Comparison of ENCODE assay signal across 39 cellular contexts in genomic region chr20:33034115-33034514, GRCh38. TPM values are rescaled to one million over a fixed set of nuclear protein-coding genes. Genes with fewer than 3 reads are reported as not detected.
"Had no signal": no experiment of that assay in that cellular context is flagged by ENCODE, and none has a peak within 500 bp of the region (broad histone marks: within the 10 kb centered on the region; RNA-seq: fewer than 3 reads in every experiment).

No MANE protein-coding gene starts in this region.

- DNase-seq: Karpas-422, Kasumi-1, MG63, MM.1S, MV-4-11, NCI-H1048, NCI-H1092, NCI-H1092 treated with DMSO at 0.1 percent for 48 hours, NCI-H1105, NCI-H1417, NCI-H1417 treated with DMSO at 0.1 percent for 48 hours, NCI-H1436, NCI-H1436 treated with DMSO at 0.1 percent for 48 hours, NCI-H146, NCI-H1694, NCI-H1694 treated with DMSO at 0.1 percent for 48 hours, NCI-H187, NCI-H187 treated with DMSO at 0.1 percent for 48 hours, NCI-H1930, NCI-H2029, NCI-H2029 treated with DMSO at 0.1 percent for 48 hours, NCI-H2081, NCI-H2081 treated with DMSO at 0.1 percent for 48 hours, NCI-H2107, NCI-H2171, NCI-H2171 treated with DMSO at 0.1 percent for 48 hours, NCI-H2227 treated with DMSO at 0.1 percent for 48 hours, NCI-H226, NCI-H345, NCI-H446, NCI-H446 treated with DMSO at 0.1 percent for 48 hours, NCI-H510A, NCI-H510A treated with DMSO at 0.1 percent for 48 hours, NCI-H524, NCI-H524 treated with DMSO at 0.1 percent for 48 hours had no signal

- H3K36me3 ChIP-seq: MG63 had no signal

- H3K27me3 ChIP-seq: MG63 had no signal

- H3K9me3 ChIP-seq: MG63 had no signal

- H3K4me3 ChIP-seq: MG63 had no signal

RNA-seq across cellular contexts. Expression of gene BPIFB6, which starts 2.7 kb away (rescaled TPM):
- total RNA-seq: LHCN-M2, M059J, MCF 10A, NCI-H460 had no signal

RNA-seq across cellular contexts. Expression of gene BPIFB3, which starts 19.6 kb away (rescaled TPM):
- total RNA-seq: LHCN-M2, M059J, MCF 10A, NCI-H460 had no signal

RNA-seq across cellular contexts. Expression of gene BPIFB2, which starts 26.6 kb away (rescaled TPM):
- total RNA-seq: LHCN-M2, M059J, MCF 10A, NCI-H460 had no signal

RNA-seq across cellular contexts. Expression of gene SUN5, which starts 29.9 kb away (rescaled TPM):
- total RNA-seq: LHCN-M2, M059J, MCF 10A, NCI-H460 had no signal

RNA-seq across cellular contexts. Expression of gene BPIFB4, which starts 45.3 kb away (rescaled TPM):
- total RNA-seq: LHCN-M2, M059J, MCF 10A, NCI-H460 had no signal
